10 cellular contexts compared by ENCODE assay signal in the genomic region with DNA sequence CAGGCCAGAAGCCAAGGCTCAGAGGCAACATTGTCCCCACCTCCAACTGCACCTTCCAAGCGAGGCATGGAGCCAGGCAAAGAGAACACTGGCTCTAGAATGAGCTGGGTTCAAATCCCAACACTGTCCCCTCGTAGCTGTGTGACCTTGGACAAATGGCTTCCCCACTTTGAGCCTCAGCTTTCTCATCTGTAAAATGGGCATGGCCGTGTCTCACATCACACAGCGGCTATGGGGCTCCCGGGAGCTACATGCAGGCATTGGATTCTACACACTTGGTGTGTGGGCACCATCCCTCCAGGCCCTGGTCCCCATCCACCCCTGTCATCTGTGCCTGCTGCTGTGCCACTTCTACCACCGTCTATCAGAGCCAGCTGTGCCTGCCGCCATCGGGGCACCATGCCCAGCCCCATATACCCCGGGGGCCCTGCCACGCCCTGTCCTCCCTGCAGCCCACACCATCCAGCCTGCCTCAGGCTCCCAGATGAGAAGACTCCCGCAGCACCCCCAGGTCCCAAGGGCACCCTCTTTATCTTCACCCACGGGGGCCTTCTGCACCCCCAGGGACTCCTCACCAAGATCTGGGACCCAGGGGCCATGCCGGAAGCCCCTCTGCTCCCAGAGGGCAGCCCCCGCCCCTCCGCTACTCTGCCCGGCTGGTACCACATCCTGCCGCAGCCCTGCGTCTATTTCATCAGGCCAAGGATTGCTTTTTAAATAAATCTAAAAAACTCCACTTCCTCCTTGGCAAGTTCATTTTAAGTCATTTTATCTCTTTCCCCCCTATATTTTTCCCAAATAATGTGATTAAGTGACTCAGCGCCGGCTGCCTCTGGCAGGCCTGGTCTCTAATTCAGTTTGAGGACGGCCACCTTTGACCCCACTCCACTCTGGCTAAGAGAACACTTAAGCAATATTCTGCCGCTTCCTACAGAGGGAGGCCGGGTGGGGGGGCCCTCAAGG.
DNase-seq lines count a peak whose midpoint lies in the region; ATAC-seq and TF ChIP-seq lines count a peak whose summit lies in the region.
"Had no signal": no experiment of that assay in that cellular context is flagged by ENCODE, and none has a peak within 500 bp of the region (broad histone marks: within the 10 kb centered on the region; RNA-seq: fewer than 3 reads in every experiment).

No MANE protein-coding gene starts in this region.

- H3K9ac ChIP-seq in Loucy (ENCODE audit: low read depth, low read length, poor library complexity, severe bottlenecking), result no peak overlapping the region

- no peak overlapping the region for H3K4me3 Mint-ChIP-seq in activated naive CD4-positive, alpha-beta T cell treated with anti-CD3 and anti-CD28 coated beads, Interleukin-2, amount 10 ng/mL, durations not matched to agents 7 days and 5 days

- DNase-seq in CD1c-positive myeloid dendritic cell (ENCODE audit: extremely low spot score), result peak; percentile 29
- DNase-seq in activated naive CD4-positive, alpha-beta T cell treated with anti-CD3 and anti-CD28 coated beads, Interleukin-2, amount 10 ng/mL, durations not matched to agents 7 days and 5 days, result peak; percentile 55
- DNase-seq in lung (ENCODE audit: low spot score), result peak; percentile 48
- DNase-seq in NCI-H2196 treated with DMSO at 0.1 percent for 48 hours (lab: John Stamatoyannopoulos, UW; ENCODE audit: unreplicated experiment), result no peak
- no peak for DNase-seq in NCI-H1048 (lab: John Stamatoyannopoulos, UW)
- DNase-seq in occipital lobe (lab: John Stamatoyannopoulos, UW), result no peak
- DNase-seq in tibial artery, result no peak
- DNase-seq: NCI-H2029 had no signal

- H3K4me2 ChIP-seq in Loucy (ENCODE audit: low read depth, low read length, poor library complexity, severe bottlenecking), result peak overlapping the region; percentile 53

- no peak overlapping the region for H3K27ac Mint-ChIP-seq in activated naive CD4-positive, alpha-beta T cell treated with anti-CD3 and anti-CD28 coated beads, Interleukin-2, amount 10 ng/mL, durations not matched to agents 7 days and 5 days

- CTCF ChIA-PET in activated naive CD4-positive, alpha-beta T cell treated with anti-CD3 and anti-CD28 coated beads, Interleukin-2, amount 10 ng/mL, durations not matched to agents 7 days and 5 days (lab: Charles Lee), result interaction anchor here (0.8 kb wide), 1 partner anchor 20 kb away, joined by 3 read pairs; no protein-coding TSS in a partner anchor

- H3K36me3 Mint-ChIP-seq in activated naive CD4-positive, alpha-beta T cell treated with anti-CD3 and anti-CD28 coated beads, Interleukin-2, amount 10 ng/mL, durations not matched to agents 7 days and 5 days, result no peaks in the 10 kb centered on the region

- no peaks in the 10 kb centered on the region for H4K20me1 ChIP-seq in Loucy (ENCODE audit: insufficient read depth, low read length, poor library complexity, severe bottlenecking)

- H3K4me1 ChIP-seq in Loucy (ENCODE audit: insufficient read depth, low read length, poor library complexity, severe bottlenecking) (peaks cover 43% of the 10 kb centered on the region), lung (ENCODE audit: control insufficient read depth in 2 of 2, insufficient read depth in 2 of 2, low read length in 2 of 2) (no peaks in the 10 kb centered on the region), tibial artery (peaks cover 0 to 15% (median 0%) of the 10 kb centered on the region in 4 donors)

- intact Hi-C loops in tibial artery (cut with DNase I; ENCODE audit: low total_unique reads), result no loop called here

- H3K4me1 Mint-ChIP-seq in activated naive CD4-positive, alpha-beta T cell treated with anti-CD3 and anti-CD28 coated beads, Interleukin-2, amount 10 ng/mL, durations not matched to agents 7 days and 5 days, result peaks cover 18% of the 10 kb centered on the region

- H3K27me3 Mint-ChIP-seq in activated naive CD4-positive, alpha-beta T cell treated with anti-CD3 and anti-CD28 coated beads, Interleukin-2, amount 10 ng/mL, durations not matched to agents 7 days and 5 days, result peaks cover 57% of the 10 kb centered on the region

- H3K27me3 ChIP-seq in Loucy (ENCODE audit: insufficient read depth, low read length, poor library complexity, severe bottlenecking), result no peaks in the 10 kb centered on the region
- no peaks in the 10 kb centered on the region for H3K27me3 ChIP-seq in lung (ENCODE audit: control insufficient read depth, insufficient read depth)
- peaks cover 0 to 73% of the 10 kb centered on the region in 2 donors for H3K27me3 ChIP-seq in tibial artery

- H3K27ac ChIP-seq in lung (ENCODE audit: low read depth in 1 of 2, low read length in 1 of 2), result peak overlapping the region in 1 of 2 donors; percentile 13
- no peak overlapping the region for H3K27ac ChIP-seq in tibial artery

- no peaks in the 10 kb centered on the region for H3K79me2 ChIP-seq in Loucy (ENCODE audit: insufficient read depth, low read length)

- WGBS in lung, 2 donors, result 30 to 46% methylated on average over 23 of the region's 23 CpGs

- TF ChIP-seq CTCF in Loucy (conservative IDR thresholded peaks at IDR 0.05; ENCODE audit: low read length), result no peak
- no peak for TF ChIP-seq CTCF in lung (IDR thresholded peaks at IDR 0.05; ENCODE audit: control extremely low read depth, extremely low read depth)
- no peak for TF ChIP-seq CTCF in tibial artery (IDR thresholded peaks at IDR 0.05)

- no peaks in the 10 kb centered on the region for H3K36me3 ChIP-seq in Loucy (ENCODE audit: insufficient read depth, low read length)
- H3K36me3 ChIP-seq in lung (ENCODE audit: control insufficient read depth in 2 of 2, insufficient read depth in 2 of 2, low read length in 2 of 2), result no peaks in the 10 kb centered on the region
- no peaks in the 10 kb centered on the region for H3K36me3 ChIP-seq in tibial artery

- H3F3A ChIP-seq in Loucy (ENCODE audit: low read depth), result no peaks in the 10 kb centered on the region

- no peak for ATAC-seq in lung (ENCODE audit: insufficient read depth, low FRiP score)
- ATAC-seq: GM12878 had no signal

- H3K9me3 Mint-ChIP-seq in activated naive CD4-positive, alpha-beta T cell treated with anti-CD3 and anti-CD28 coated beads, Interleukin-2, amount 10 ng/mL, durations not matched to agents 7 days and 5 days, result no peaks in the 10 kb centered on the region

- H3K4me3 ChIP-seq in Loucy (ENCODE audit: low read length, poor library complexity, severe bottlenecking) (peak overlapping the region; percentile 31), lung (no peak overlapping the region), tibial artery (no peak overlapping the region)
- H3K4me3 ChIP-seq: GM12878 had no signal

- no peak overlapping the region for H2AFZ ChIP-seq in Loucy (ENCODE audit: low read length)

- no peaks in the 10 kb centered on the region for H3K9me2 ChIP-seq in Loucy (replicated peaks; ENCODE audit: low read depth, low read length)

- no peaks in the 10 kb centered on the region for H3K9me3 ChIP-seq in Loucy (ENCODE audit: insufficient read depth, low read depth, low read length)
- H3K9me3 ChIP-seq in lung (ENCODE audit: control insufficient read depth in 2 of 2, insufficient read depth in 1 of 2, low read length in 1 of 2), result no peaks in the 10 kb centered on the region
- no peaks in the 10 kb centered on the region for H3K9me3 ChIP-seq in tibial artery

Comparison
In these comparisons a context has a peak if more than half of its experiments do, and no peak if none do; other contexts are left out.
1. DNase-seq: peak in CD1c-positive myeloid dendritic cell (single experiment), activated naive CD4-positive, alpha-beta T cell treated with anti-CD3 and anti-CD28 coated beads, Interleukin-2, amount 10 ng/mL, durations not matched to agents 7 days and 5 days (single experiment) and lung (single experiment); none in NCI-H2196 treated with DMSO at 0.1 percent for 48 hours (single experiment), NCI-H1048 (single experiment), occipital lobe (single experiment) and tibial artery (0 of 2).